In genomic region chr20:6055161-6055783, GRCh38 we compare ENCODE assay signal across 1 cellular context.
TF ChIP-seq lines count a peak whose summit lies in the region.

No MANE protein-coding gene starts in this region.

TF ChIP-seq in IMR-90, 13 proteins besides CTCF, POLR2A, EP300 and RAD21:
- no peak for TF ChIP-seq MXI1 (IDR thresholded peaks at IDR 0.05; ENCODE audit: borderline replicate concordance, low read depth, low read length)
- no peak for TF ChIP-seq MAZ (IDR thresholded peaks at IDR 0.05; ENCODE audit: borderline replicate concordance, low read depth, low read length)
- no peak for TF ChIP-seq NFE2L2 (IDR thresholded peaks at IDR 0.05; ENCODE audit: low read depth, low read length)
- TF ChIP-seq USF2 (IDR thresholded peaks at IDR 0.05; ENCODE audit: low read depth, low read length): no peak
- TF ChIP-seq CEBPB (IDR thresholded peaks at IDR 0.05; ENCODE audit: low read depth, low read length): no peak
- no peak for TF ChIP-seq MAFK (IDR thresholded peaks at IDR 0.05; ENCODE audit: low read depth, low read length)
- no peak for TF ChIP-seq CHD1 (IDR thresholded peaks at IDR 0.05; ENCODE audit: low read depth, low read length)
- TF ChIP-seq RCOR1 (IDR thresholded peaks at IDR 0.05; ENCODE audit: insufficient replicate concordance, low read length): no peak
- TF ChIP-seq BHLHE40 (IDR thresholded peaks at IDR 0.05; ENCODE audit: low read depth, low read length): no peak
- no peak for TF ChIP-seq ELK1 (IDR thresholded peaks at IDR 0.05; ENCODE audit: borderline replicate concordance, low read depth, low read length)
- TF ChIP-seq SMC3 (IDR thresholded peaks at IDR 0.05; ENCODE audit: low read depth, low read length): no peak
- TF ChIP-seq RFX5 (IDR thresholded peaks at IDR 0.05; ENCODE audit: low read depth, low read length): no peak
- TF ChIP-seq FOS (IDR thresholded peaks at IDR 0.05; ENCODE audit: low read depth, low read length): no peak
